ENCODE assay signal across 23 cellular contexts in genomic region chr5:146007973-146008372, GRCh38.
DNase-seq lines count a peak whose midpoint lies in the region; ATAC-seq, FAIRE-seq and TF ChIP-seq lines count a peak whose summit lies in the region.
"Had no signal": no experiment of that assay in that cellular context is flagged by ENCODE, and none has a peak within 500 bp of the region (broad histone marks: within the 10 kb centered on the region; RNA-seq: fewer than 3 reads in every experiment).

No MANE protein-coding gene starts in this region.

- ATAC-seq in mucosa of descending colon: peak; percentile 62
- ATAC-seq in aorta (ENCODE audit: low FRiP score): no peak

- in situ Hi-C loops in transverse colon (cut with MboI; ENCODE audit: low pct_ligation_motif_present in 1 of 4, low pct_unique_long_range_greater_than_20kb in 1 of 4, low sequenced_read_pairs in 3 of 4): no loop called here

- intact Hi-C loops in mucosa of descending colon (cut with DNase I, micrococcal nuclease) (no loop called here), transverse colon (cut with DNase I; ENCODE audit: low total_unique reads) (no loop called here), aorta (cut with DNase I) (no loop called here)

- TF ChIP-seq EP300 in transverse colon (IDR thresholded peaks at IDR 0.05; ENCODE audit: low read depth): no peak

- H3K27ac ChIP-seq in transverse colon (peak overlapping the region in 3 of 4 donors; percentile 1 to 27 (median 12)), aorta (ENCODE audit: low read depth in 1 of 2, low read length in 2 of 2) (no peak overlapping the region)
- H3K27ac ChIP-seq: A549, PC-9, SJSA1 had no signal

- no peak for TF ChIP-seq POLR2A in transverse colon (IDR thresholded peaks at IDR 0.05)

- TF ChIP-seq CTCF in mucosa of descending colon (IDR thresholded peaks at IDR 0.05) (no peak), transverse colon (IDR thresholded peaks at IDR 0.05) (no peak), GM20000 (IDR thresholded peaks at IDR 0.05; ENCODE audit: extremely low read depth, missing control alignments) (no peak)

- DNase-seq in NCI-H69 (lab: John Stamatoyannopoulos, UW): peak; percentile 42
- DNase-seq in kidney glomerular epithelial cell (lab: John Stamatoyannopoulos, UW): peak; percentile 65
- DNase-seq in mucosa of descending colon: no peak
- DNase-seq in transverse colon: peak; percentile 17
- no peak for DNase-seq in aorta
- DNase-seq in GM20000 (ENCODE audit: low spot score): no peak
- DNase-seq in HTR-8/SVneo (ENCODE audit: insufficient read length, low spot score): no peak
- DNase-seq: C1 segment of cervical spinal cord; CD4-positive, alpha-beta memory T cell; COR-L47; GOT3; NCI-H1092; NCI-H1417 treated with DMSO at 0.1 percent for 48 hours; NCI-H187; NCI-H2081 treated with DMSO at 0.1 percent for 48 hours; NCI-H524 treated with DMSO at 0.1 percent for 48 hours; NK-92 treated with Interleukin-12 subunit alpha and Interleukin-12 subunit beta, amount 100 ng/mL, for 24 hours; PC-9; Right ventricle myocardium superior had no signal

- 39 to 53% methylated on average over 3 to 4 of the region's 4 CpGs for WGBS in transverse colon (ENCODE audit: low coverage in 1 of 2), 2 donors
- WGBS in aorta, 2 donors: 82 to 84% methylated on average over 4 of the region's 4 CpGs

- no peak for FAIRE-seq in HTR-8/SVneo (lab: Jason Lieb, UNC)
- FAIRE-seq: A549, G401.6 had no signal

- H3K36me3 ChIP-seq in mucosa of descending colon (ENCODE audit: low read depth) (no peaks in the 10 kb centered on the region), transverse colon (no peaks in the 10 kb centered on the region), aorta (ENCODE audit: control insufficient read depth in 1 of 2, insufficient read depth in 2 of 2, low read length in 1 of 2) (no peaks in the 10 kb centered on the region)
- H3K36me3 ChIP-seq: HAP-1 had no signal

- H3K4me3 ChIP-seq in mucosa of descending colon: no peak overlapping the region
- H3K4me3 ChIP-seq in transverse colon: no peak overlapping the region
- H3K4me3 ChIP-seq in aorta (ENCODE audit: low read length in 2 of 2): no peak overlapping the region
- H3K4me3 ChIP-seq: A549, HAP-1, PC-9, SJSA1 had no signal

- no peaks in the 10 kb centered on the region for H3K9me3 ChIP-seq in mucosa of descending colon
- H3K9me3 ChIP-seq in transverse colon: no peaks in the 10 kb centered on the region
- no peaks in the 10 kb centered on the region for H3K9me3 ChIP-seq in aorta (ENCODE audit: control insufficient read depth, low read length)
- H3K9me3 ChIP-seq: A549, HAP-1, SJSA1 had no signal

- H3K27me3 ChIP-seq in transverse colon: no peaks in the 10 kb centered on the region
- H3K27me3 ChIP-seq in aorta (ENCODE audit: control insufficient read depth in 1 of 2, insufficient read depth in 2 of 2, low read length in 1 of 2): no peaks in the 10 kb centered on the region
- H3K27me3 ChIP-seq: SJSA1 had no signal

- H3K4me1 ChIP-seq in mucosa of descending colon (ENCODE audit: low read depth) (no peaks in the 10 kb centered on the region), transverse colon (peaks cover 0 to 15% (median 4%) of the 10 kb centered on the region in 4 donors), aorta (ENCODE audit: control insufficient read depth in 1 of 2, insufficient read depth in 2 of 2, low read length in 2 of 2) (peaks cover 0 to 2% of the 10 kb centered on the region in 2 donors)
- H3K4me1 ChIP-seq: HAP-1 had no signal

Comparison
In these comparisons a context has a peak if more than half of its experiments do, and no peak if none do; other contexts are left out.
1. DNase-seq: peak in NCI-H69 (single experiment), kidney glomerular epithelial cell (single experiment) and transverse colon (single experiment); none in mucosa of descending colon (0 of 3), aorta (0 of 2), GM20000 (single experiment) and HTR-8/SVneo (single experiment).
2. H3K27ac ChIP-seq: peak in transverse colon (3 of 4); none in aorta (0 of 2).